Comparison of ENCODE assay signal across 11 cellular contexts in the genomic region with DNA sequence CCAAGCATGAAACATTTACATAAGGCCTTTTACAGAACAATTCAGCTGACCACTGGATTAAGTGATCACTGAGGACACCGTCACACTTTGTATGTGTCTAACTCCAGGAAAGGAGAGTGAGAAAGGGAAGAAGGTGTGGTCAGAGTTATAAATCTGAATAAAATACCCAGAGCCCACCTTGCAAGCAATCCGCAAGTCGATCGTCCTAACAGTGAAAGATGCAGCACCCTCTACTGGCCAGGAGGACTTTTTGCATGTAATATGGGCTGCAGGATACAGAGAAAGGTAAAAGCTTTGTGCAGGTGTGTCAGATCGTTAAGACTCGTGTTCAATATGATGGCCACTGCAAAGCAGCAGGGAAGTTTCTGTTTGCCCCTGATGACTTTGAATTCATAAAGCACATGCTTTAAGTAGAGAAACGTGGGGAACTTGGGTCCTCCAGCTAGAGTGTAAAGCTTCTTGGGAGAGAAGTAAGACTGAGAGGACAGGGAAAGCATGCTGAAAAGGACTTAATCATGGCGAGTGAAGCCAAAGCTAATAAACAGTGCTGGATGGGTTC.
DNase-seq lines count a peak whose midpoint lies in the region; ATAC-seq and TF ChIP-seq lines count a peak whose summit lies in the region.
"Had no signal": no experiment of that assay in that cellular context is flagged by ENCODE, and none has a peak within 500 bp of the region (broad histone marks: within the 10 kb centered on the region; RNA-seq: fewer than 3 reads in every experiment).

No MANE protein-coding gene starts in this region.

- no peak for TF ChIP-seq RAD21 in IMR-90 (IDR thresholded peaks at IDR 0.05; ENCODE audit: low read length)

- no peaks in the 10 kb centered on the region for H3K27me3 Mint-ChIP-seq in T-helper 17 cell

- no peak overlapping the region for H4K5ac ChIP-seq in IMR-90 (ENCODE audit: low read depth, low read length)

- no peak overlapping the region for H3K23ac ChIP-seq in IMR-90 (ENCODE audit: low read depth, low read length)

- intact Hi-C loops in IMR-90 (cut with micrococcal nuclease) = no loop called here

- H4K91ac ChIP-seq in IMR-90 (ENCODE audit: insufficient read depth, low read depth, low read length) = no peak overlapping the region

- POLR2A ChIA-PET in IMR-90 (lab: Charles Lee; ENCODE audit: unreplicated experiment) = interaction anchor here (0.6 kb wide), 1 partner anchor 196 kb away, joined by 3 read pairs; no protein-coding TSS in a partner anchor

- H3K9me3 ChIP-seq in IMR-90 (ENCODE audit: control insufficient read depth, insufficient read depth, low read length) (no peaks in the 10 kb centered on the region), osteoblast (ENCODE audit: low read depth, low read length) (no peaks in the 10 kb centered on the region), T-helper 17 cell (ENCODE audit: control insufficient read depth, low read length, poor library complexity, severe bottlenecking) (no peaks in the 10 kb centered on the region)
- H3K9me3 ChIP-seq: HAP-1, neutrophil had no signal

- no peaks in the 10 kb centered on the region for H3K36me3 Mint-ChIP-seq in T-helper 17 cell (ENCODE audit: low read depth)

- no peak overlapping the region for H3K27ac ChIP-seq in IMR-90 (ENCODE audit: insufficient read depth, low read length)
- H3K27ac ChIP-seq in osteoblast (ENCODE audit: low read depth, low read length) = no peak overlapping the region
- H3K27ac ChIP-seq: neutrophil had no signal

- no peak overlapping the region for H3K27ac Mint-ChIP-seq in T-helper 17 cell

- CTCF ChIA-PET in IMR-90 (lab: Yijun Ruan, JAX) = interaction anchor here (1.5 kb wide), 1 partner anchor 12 kb away, joined by 5 read pairs; no protein-coding TSS in a partner anchor

- H3K27me3 ChIP-seq in IMR-90 (ENCODE audit: control insufficient read depth, insufficient read depth, low read length) (peaks cover 11% of the 10 kb centered on the region), osteoblast (ENCODE audit: insufficient read depth, low read length) (no peaks in the 10 kb centered on the region)
- H3K27me3 ChIP-seq: neutrophil had no signal

- WGBS in IMR-90 (ENCODE audit: extremely low coverage in 2 of 2, insufficient read length in 1 of 2), 2 experiments = 79% methylated on average over 2 of the region's 8 CpGs; no CpG with 5 or more reads in 1 of the 2 experiments

- no peaks in the 10 kb centered on the region for H3K36me3 ChIP-seq in IMR-90 (ENCODE audit: control insufficient read depth, insufficient read depth, low read length)
- no peaks in the 10 kb centered on the region for H3K36me3 ChIP-seq in osteoblast (ENCODE audit: insufficient read depth, low read length)
- H3K36me3 ChIP-seq: HAP-1, neutrophil had no signal

- no TSS peak for BruUV-seq in IMR-90 (replicated peaks; lab: Mats Ljungman, UMichigan)

- no peak for ATAC-seq in IMR-90 (ENCODE audit: low read depth)
- no peak for ATAC-seq in T-helper 17 cell

- no peak overlapping the region for H3K18ac ChIP-seq in IMR-90 (ENCODE audit: low read depth, low read length)

- no peaks in the 10 kb centered on the region for H3K79me2 ChIP-seq in osteoblast (ENCODE audit: insufficient read depth, low read length)

- H3K9ac ChIP-seq in IMR-90 (ENCODE audit: low read depth, low read length) = no peak overlapping the region

- H2AFZ ChIP-seq in IMR-90 (replicated peaks; ENCODE audit: low read length, poor library complexity) (no peak overlapping the region), osteoblast (ENCODE audit: low read length) (peak overlapping the region; percentile 3)

- H2BK15ac ChIP-seq in IMR-90 (ENCODE audit: low read depth, low read length) = no peak overlapping the region

- TF ChIP-seq POLR2A in IMR-90 (IDR thresholded peaks at IDR 0.05; ENCODE audit: low read depth, low read length) = no peak

- no peak overlapping the region for H4K8ac ChIP-seq in IMR-90 (ENCODE audit: low read depth in 2 of 2, low read length in 2 of 2)

- H4K20me1 ChIP-seq in IMR-90 (ENCODE audit: insufficient read depth, low read length) = no peaks in the 10 kb centered on the region
- no peaks in the 10 kb centered on the region for H4K20me1 ChIP-seq in osteoblast (ENCODE audit: insufficient read depth, low read length)

- H2BK5ac ChIP-seq in IMR-90 (ENCODE audit: low read depth, low read length, poor library complexity, severe bottlenecking) = no peak overlapping the region

- H2AK9ac ChIP-seq in IMR-90 (replicated peaks; ENCODE audit: low read depth, low read length, poor library complexity) = no peak overlapping the region

- dilution Hi-C loops in IMR-90 (cut with HindIII; ENCODE audit: low sequenced_read_pairs, unreplicated experiment) = no loop called here

- peak; percentile 14; the same call in 1 of the 2 replicates for TF ChIP-seq CTCF in IMR-90 (conservative IDR thresholded peaks at IDR 0.05; ENCODE audit: low read depth, low read length)
- TF ChIP-seq CTCF in astrocyte of the cerebellum (IDR thresholded peaks at IDR 0.05; ENCODE audit: low read depth, low read length, missing control alignments) = peak; percentile 13
- peak; percentile 39 for TF ChIP-seq CTCF in osteoblast (IDR thresholded peaks at IDR 0.05; ENCODE audit: extremely low read depth, low read depth, low read length)

- in situ Hi-C loops in IMR-90 (cut with MboI; ENCODE audit: low sequenced_read_pairs) (no loop called here), astrocyte of the cerebellum (cut with HindIII; ENCODE audit: low sequenced_read_pairs) (no loop called here)

- H3K9me1 ChIP-seq in IMR-90 (ENCODE audit: insufficient read depth, low read length) = no peaks in the 10 kb centered on the region

- no peak overlapping the region for H3K4me2 ChIP-seq in IMR-90 (ENCODE audit: low read depth, low read length)
- peak overlapping the region; percentile 28 for H3K4me2 ChIP-seq in osteoblast (ENCODE audit: insufficient read depth, low read length)

- no peak overlapping the region for H3K4ac ChIP-seq in IMR-90 (ENCODE audit: low read depth, low read length)

- H3K56ac ChIP-seq in IMR-90 (ENCODE audit: extremely low read depth, insufficient read depth, low read length) = no peak overlapping the region

- no peak overlapping the region for H3K14ac ChIP-seq in IMR-90 (replicated peaks; ENCODE audit: low read depth, low read length)

- DNase-seq in NCI-H2171 treated with DMSO at 0.1 percent for 48 hours (lab: John Stamatoyannopoulos, UW) = peak; percentile 48
- no peak for DNase-seq in NCI-H2171 (lab: John Stamatoyannopoulos, UW)
- DNase-seq in IMR-90 = peak; percentile 60
- no peak for DNase-seq in astrocyte of the cerebellum (ENCODE audit: low read depth)
- no peak for DNase-seq in osteoblast (ENCODE audit: insufficient read length, low spot score, missing footprints)
- no peak for DNase-seq in DMS114 treated with DMSO at 0.1 percent for 48 hours (lab: John Stamatoyannopoulos, UW; ENCODE audit: unreplicated experiment)
- DNase-seq in T-helper 17 cell = no peak
- DNase-seq in NCI-H2196 (lab: John Stamatoyannopoulos, UW; ENCODE audit: unreplicated experiment) = no peak
- DNase-seq: activated CD4-positive, alpha-beta T cell treated with anti-CD3 and anti-CD28 coated beads, Interleukin-2, amount 50 U/mL, for 4 hours had no signal

- H2AK5ac ChIP-seq in IMR-90 (ENCODE audit: low read depth, low read length) = no peak overlapping the region

- H2BK20ac ChIP-seq in IMR-90 (ENCODE audit: low read depth, low read length) = no peak overlapping the region

- H3K79me1 ChIP-seq in IMR-90 (ENCODE audit: low read depth in 1 of 2, low read length in 2 of 2) = no peaks in the 10 kb centered on the region

- H2BK120ac ChIP-seq in IMR-90 (ENCODE audit: low read depth, low read length) = no peak overlapping the region

- H3K4me1 Mint-ChIP-seq in T-helper 17 cell = no peaks in the 10 kb centered on the region

- no peak overlapping the region for H3K4me3 Mint-ChIP-seq in T-helper 17 cell

- no peak overlapping the region for H3K4me3 ChIP-seq in IMR-90 (ENCODE audit: insufficient read depth, low read depth, low read length)
- no peak overlapping the region for H3K4me3 ChIP-seq in astrocyte of the cerebellum (ENCODE audit: low read depth, low read length)
- H3K4me3 ChIP-seq in osteoblast (ENCODE audit: insufficient read depth, low read length) = no peak overlapping the region
- H3K4me3 ChIP-seq: HAP-1 had no signal

- no peaks in the 10 kb centered on the region for H3K4me1 ChIP-seq in IMR-90 (ENCODE audit: control insufficient read depth, insufficient read depth, low read length)
- H3K4me1 ChIP-seq in osteoblast (ENCODE audit: insufficient read depth, low read length) = peaks cover 14% of the 10 kb centered on the region
- H3K4me1 ChIP-seq: HAP-1 had no signal

TF ChIP-seq in IMR-90, 13 proteins besides CTCF, POLR2A, EP300 and RAD21:
- TF ChIP-seq MXI1 (IDR thresholded peaks at IDR 0.05; ENCODE audit: borderline replicate concordance, low read depth, low read length) = no peak
- no peak for TF ChIP-seq FOS (IDR thresholded peaks at IDR 0.05; ENCODE audit: low read depth, low read length)
- TF ChIP-seq, protein P1, sequence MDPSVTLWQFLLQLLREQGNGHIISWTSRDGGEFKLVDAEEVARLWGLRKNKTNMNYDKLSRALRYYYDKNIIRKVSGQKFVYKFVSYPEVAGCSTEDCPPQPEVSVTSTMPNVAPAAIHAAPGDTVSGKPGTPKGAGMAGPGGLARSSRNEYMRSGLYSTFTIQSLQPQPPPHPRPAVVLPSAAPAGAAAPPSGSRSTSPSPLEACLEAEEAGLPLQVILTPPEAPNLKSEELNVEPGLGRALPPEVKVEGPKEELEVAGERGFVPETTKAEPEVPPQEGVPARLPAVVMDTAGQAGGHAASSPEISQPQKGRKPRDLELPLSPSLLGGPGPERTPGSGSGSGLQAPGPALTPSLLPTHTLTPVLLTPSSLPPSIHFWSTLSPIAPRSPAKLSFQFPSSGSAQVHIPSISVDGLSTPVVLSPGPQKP (IDR thresholded peaks at IDR 0.05; ENCODE audit: borderline replicate concordance, low read depth, low read length) = no peak
- TF ChIP-seq CHD1 (IDR thresholded peaks at IDR 0.05; ENCODE audit: low read depth, low read length) = no peak
- no peak for TF ChIP-seq RFX5 (IDR thresholded peaks at IDR 0.05; ENCODE audit: low read depth, low read length)
- no peak for TF ChIP-seq NFE2L2 (IDR thresholded peaks at IDR 0.05; ENCODE audit: low read depth, low read length)
- TF ChIP-seq CEBPB (IDR thresholded peaks at IDR 0.05; ENCODE audit: low read depth, low read length) = no peak

Comparison
In these comparisons a context has a peak if more than half of its experiments do, and no peak if none do; other contexts are left out.
1. DNase-seq: peak in NCI-H2171 treated with DMSO at 0.1 percent for 48 hours (single experiment) and IMR-90 (single experiment); none in NCI-H2171 (single experiment), astrocyte of the cerebellum (single experiment), osteoblast (single experiment), DMS114 treated with DMSO at 0.1 percent for 48 hours (single experiment), T-helper 17 cell (0 of 3) and NCI-H2196 (single experiment).
2. Peak in every context shown above with its lines, with median percentiles within 50 percentile points of each other: CTCF ChIP-seq.